8 cellular contexts compared by ENCODE assay signal in genomic region chr6:142155895-142156757, GRCh38. TPM values are rescaled to one million over a fixed set of nuclear protein-coding genes. Genes with fewer than 3 reads are reported as not detected.
DNase-seq lines count a peak whose midpoint lies in the region; ATAC-seq and TF ChIP-seq lines count a peak whose summit lies in the region.

No MANE protein-coding gene starts in this region.

- H3K9me3 Mint-ChIP-seq in neural progenitor cell: no peaks in the 10 kb centered on the region

- H4K20me1 ChIP-seq in neural progenitor cell (ENCODE audit: low read depth): peaks cover 35% of the 10 kb centered on the region

- no peaks in the 10 kb centered on the region for H3K4me1 Mint-ChIP-seq in neural progenitor cell

- no TSS peak for BruUV-seq in Panc1 (replicated peaks; lab: Mats Ljungman, UMichigan)

- H3K36me3 ChIP-seq in Panc1 (ENCODE audit: control insufficient read depth, insufficient read depth, low read length) (no peaks in the 10 kb centered on the region; the same call in 1 of the 2 replicates), esophagus squamous epithelium (no peaks in the 10 kb centered on the region), neural progenitor cell (no peaks in the 10 kb centered on the region)

- in situ Hi-C loops in Panc1 (cut with HindIII; ENCODE audit: low pct_unique_long_range_greater_than_20kb, low sequenced_read_pairs): no loop called here

- H2AFZ ChIP-seq in neural progenitor cell (replicated peaks): no peak overlapping the region

- H3K9me3 ChIP-seq in Panc1 (ENCODE audit: control insufficient read depth, insufficient read depth, low read depth, low read length) (no peaks in the 10 kb centered on the region), esophagus squamous epithelium (no peaks in the 10 kb centered on the region), neural progenitor cell (ENCODE audit: low read depth) (no peaks in the 10 kb centered on the region)

- H3K9ac ChIP-seq in neural progenitor cell: no peak overlapping the region

- H3K36me3 Mint-ChIP-seq in neural progenitor cell: no peaks in the 10 kb centered on the region

- intact Hi-C loops in Panc1 (cut with micrococcal nuclease; ENCODE audit: unreplicated experiment) (loop anchor here (2.0 to 10.0 kb wide), 2 partner anchors 149 to 233 kb away; partner anchors contain the start of gene ADGRG6), esophagus squamous epithelium (cut with DNase I) (loop anchor here (10.0 kb wide), 2 partner anchors 49 to 229 kb away; no protein-coding TSS in a partner anchor)

- TF ChIP-seq CTCF in Panc1 (IDR thresholded peaks at IDR 0.05) (peak; percentile 60; the same call in 1 of the 2 replicates), esophagus squamous epithelium (IDR thresholded peaks at IDR 0.05) (peak in 5 of 6 experiments; percentile 15 to 58 (median 40)), neural progenitor cell (IDR thresholded peaks at IDR 0.05) (peak; percentile 62)

- DNase-seq in NCI-H1105 treated with DMSO at 0.1 percent for 48 hours (lab: John Stamatoyannopoulos, UW): peak; percentile 25
- no peak for DNase-seq in NCI-H1105 (lab: John Stamatoyannopoulos, UW)
- DNase-seq in Panc1 (ENCODE audit: low read depth, low spot score): no peak
- DNase-seq in esophagus squamous epithelium (lab: John Stamatoyannopoulos, UW): no peak
- DNase-seq in neural progenitor cell (ENCODE audit: low spot score): peak; percentile 13
- DNase-seq in NCI-H187 (lab: John Stamatoyannopoulos, UW): no peak

- H3F3A ChIP-seq in neural progenitor cell (ENCODE audit: low read depth): no peaks in the 10 kb centered on the region

- H3K27ac Mint-ChIP-seq in neural progenitor cell: no peak overlapping the region

- H3K4me3 ChIP-seq in Panc1 (ENCODE audit: low read depth in 2 of 2, low read length in 2 of 2) (peak overlapping the region; percentile 15; a peak in 2 of 4 replicates), esophagus squamous epithelium (no peak overlapping the region), neural progenitor cell (no peak overlapping the region)

- peaks cover 100% of the 10 kb centered on the region for H3K79me2 ChIP-seq in neural progenitor cell (ENCODE audit: low read depth)

- 34 to 38% methylated on average over 5 of the region's 5 CpGs for WGBS in esophagus squamous epithelium, 2 donors

- no peak for TF ChIP-seq POLR2A in esophagus squamous epithelium (IDR thresholded peaks at IDR 0.05)

- no peaks in the 10 kb centered on the region for H3K27me3 Mint-ChIP-seq in neural progenitor cell (ENCODE audit: insufficient read depth, low read depth)

- CTCF ChIA-PET in Panc1 (lab: Charles Lee): interaction anchor here (0.7 to 1.0 kb wide), 4 partner anchors 8 to 145 kb away, joined by 3 to 4 read pairs (median 4); no protein-coding TSS in a partner anchor

- no peaks in the 10 kb centered on the region for H3K27me3 ChIP-seq in Panc1 (ENCODE audit: control insufficient read depth, insufficient read depth, low read length)
- H3K27me3 ChIP-seq in esophagus squamous epithelium: no peaks in the 10 kb centered on the region
- no peaks in the 10 kb centered on the region for H3K27me3 ChIP-seq in neural progenitor cell

- H3K4me3 Mint-ChIP-seq in neural progenitor cell: no peak overlapping the region

- H3K4me2 ChIP-seq in neural progenitor cell: no peak overlapping the region

- peak; percentile 48 for ATAC-seq in HG02798 (IDR thresholded peaks at IDR 0.05; ENCODE audit: poor library complexity, unreplicated experiment)
- ATAC-seq in Panc1: peak; percentile 86
- ATAC-seq in GM21723 (IDR thresholded peaks at IDR 0.05; ENCODE audit: unreplicated experiment): no peak

- peaks cover 42% of the 10 kb centered on the region for H3K4me1 ChIP-seq in Panc1 (ENCODE audit: control insufficient read depth, insufficient read depth, low read length)
- H3K4me1 ChIP-seq in esophagus squamous epithelium: peaks cover 0 to 18% (median 4%) of the 10 kb centered on the region in 3 donors
- peaks cover 6% of the 10 kb centered on the region for H3K4me1 ChIP-seq in neural progenitor cell

- peak overlapping the region; percentile 93 for H3K27ac ChIP-seq in Panc1 (ENCODE audit: low read length)
- no peak overlapping the region for H3K27ac ChIP-seq in esophagus squamous epithelium
- H3K27ac ChIP-seq in neural progenitor cell: peak overlapping the region; percentile 24

- POLR2A ChIA-PET in Panc1 (lab: Charles Lee): interaction anchor here (0.6 to 0.7 kb wide), 2 partner anchors 9 to 320 kb away, joined by 3 to 4 read pairs; no protein-coding TSS in a partner anchor

RNA-seq across cellular contexts. Expression of gene VTA1, which starts 9.1 kb away (rescaled TPM):
- 72.1 TPM for total RNA-seq in Panc1 (2021; ENCODE audit: unreplicated experiment)
- 41.8 TPM for polyA plus RNA-seq in Panc1 (2012; ENCODE audit: insufficient read length)
- total RNA-seq in esophagus squamous epithelium: 10 to 100 TPM; 42.2 to 55.0 (median 50.2) TPM
- 69.2 and 92.6 TPM in 2 replicates for total RNA-seq in neural progenitor cell (ENCODE audit: low replicate concordance)

RNA-seq across cellular contexts. Expression of gene NMBR, which starts 9.2 kb away (rescaled TPM):
- total RNA-seq in Panc1 (2021; ENCODE audit: unreplicated experiment): not detected
- polyA plus RNA-seq in Panc1 (2012; ENCODE audit: insufficient read length): not detected
- not detected for total RNA-seq in esophagus squamous epithelium
- 0.09 TPM in 1 of 2 replicates, not detected in the other for total RNA-seq in neural progenitor cell (ENCODE audit: low replicate concordance)

RNA-seq across cellular contexts. Expression of gene GJE1, which starts 23.4 kb away (rescaled TPM):
- not detected for total RNA-seq in Panc1 (2021; ENCODE audit: unreplicated experiment)
- polyA plus RNA-seq in Panc1 (2012; ENCODE audit: insufficient read length): not detected
- total RNA-seq in esophagus squamous epithelium: not detected
- not detected in 2 replicates for total RNA-seq in neural progenitor cell (ENCODE audit: low replicate concordance)

Comparison
In these comparisons a context has a peak if more than half of its experiments do, and no peak if none do; other contexts are left out.
1. DNase-seq: peak in NCI-H1105 treated with DMSO at 0.1 percent for 48 hours (single experiment) and neural progenitor cell (single experiment); none in NCI-H1105 (single experiment), Panc1 (single experiment), esophagus squamous epithelium (single experiment) and NCI-H187 (0 of 2).
2. H3K27ac ChIP-seq: peak in Panc1 (single experiment) and neural progenitor cell (single experiment); none in esophagus squamous epithelium (0 of 4).
3. H3K4me3 ChIP-seq: peak in Panc1 (2 of 2); none in esophagus squamous epithelium (0 of 4) and neural progenitor cell (single experiment).
4. Peak in every context shown above with its lines, with median percentiles within 50 percentile points of each other: CTCF ChIP-seq.